In genomic region chr12:12745576-12746211, GRCh38 we compare ENCODE assay signal across 26 cellular contexts. TPM values are rescaled to one million over a fixed set of nuclear protein-coding genes. Genes with fewer than 3 reads are reported as not detected.
A peak's percentile ranks its signal among the peaks of the same experiment; 100 is the strongest.
DNase-seq lines count a peak whose midpoint lies in the region; ATAC-seq, FAIRE-seq and TF ChIP-seq lines count a peak whose summit lies in the region.
"Had no signal": no experiment of that assay in that cellular context is flagged by ENCODE, and none has a peak within 500 bp of the region (broad histone marks: within the 10 kb centered on the region; RNA-seq: fewer than 3 reads in every experiment).

No MANE protein-coding gene starts in this region.

- H3K36me3 Mint-ChIP-seq in nephron progenitor cell (ENCODE audit: low read depth) (peaks cover 8% of the 10 kb centered on the region), Caco-2 (ENCODE audit: insufficient read depth, unreplicated experiment) (no peaks in the 10 kb centered on the region)
- H3K36me3 Mint-ChIP-seq in naive thymus-derived CD4-positive, alpha-beta T cell = peaks cover 0 to 38% (median 22%) of the 10 kb centered on the region in 5 donors

- peak overlapping the region; percentile 88 for H3K27ac Mint-ChIP-seq in nephron progenitor cell
- H3K27ac Mint-ChIP-seq in naive thymus-derived CD4-positive, alpha-beta T cell = no peak overlapping the region
- no peak overlapping the region for H3K27ac Mint-ChIP-seq in Caco-2 (ENCODE audit: unreplicated experiment)
- H3K27ac Mint-ChIP-seq: activated T-cell treated with anti-CD3 and anti-CD28 coated beads, Interleukin-2, amount 50 U/mL, for 72 hours had no signal

- TF ChIP-seq CTCF in bronchial epithelial cell (IDR thresholded peaks at IDR 0.05; ENCODE audit: insufficient read depth, low read length, severe bottlenecking) (no peak), nephron progenitor cell (IDR thresholded peaks at IDR 0.05) (no peak), Caco-2 (IDR thresholded peaks at IDR 0.05; ENCODE audit: insufficient read depth in 1 of 2, low read depth in 1 of 2, low read length in 1 of 2, severe bottlenecking in 1 of 2, unreplicated experiment in 1 of 2) (no peak)

- H3K4me1 Mint-ChIP-seq in nephron progenitor cell = peaks cover 58% of the 10 kb centered on the region
- H3K4me1 Mint-ChIP-seq in naive thymus-derived CD4-positive, alpha-beta T cell = peaks cover 0 to 36% (median 12%) of the 10 kb centered on the region in 7 donors
- H3K4me1 Mint-ChIP-seq in Caco-2 (ENCODE audit: low read depth, unreplicated experiment) = peaks cover 14% of the 10 kb centered on the region

- H3K36me3 ChIP-seq in bronchial epithelial cell (ENCODE audit: control insufficient read depth, insufficient read depth, low read length) (no peaks in the 10 kb centered on the region), Caco-2 (ENCODE audit: control insufficient read depth, insufficient read depth, low read length) (no peaks in the 10 kb centered on the region)
- no peaks in the 10 kb centered on the region for H3K36me3 ChIP-seq in naive thymus-derived CD4-positive, alpha-beta T cell (ENCODE audit: control insufficient read depth in 2 of 3, insufficient read depth in 3 of 3, low read length in 3 of 3)
- H3K36me3 ChIP-seq: esophagus squamous epithelium, HAP-1, sigmoid colon, uterus had no signal

- no peak for FAIRE-seq in bronchial epithelial cell (lab: Jason Lieb, UNC)

- CTCF ChIA-PET in naive thymus-derived CD4-positive, alpha-beta T cell (lab: Charles Lee) = no interaction called here
- CTCF ChIA-PET in Caco-2 (lab: Charles Lee) = interaction anchor here (1.0 kb wide), 1 partner anchor 8 kb away, joined by 5 read pairs; no protein-coding TSS in a partner anchor

- no peak for ATAC-seq in HG03354 (IDR thresholded peaks at IDR 0.05; ENCODE audit: poor library complexity, severe bottlenecking, unreplicated experiment)
- ATAC-seq in naive thymus-derived CD4-positive, alpha-beta T cell = no peak
- ATAC-seq: activated T-cell treated with anti-CD3 and anti-CD28 coated beads, Interleukin-2, amount 50 U/mL, for 72 hours had no signal

- intact Hi-C loops in naive thymus-derived CD4-positive, alpha-beta T cell (cut with micrococcal nuclease) = no loop called here
- intact Hi-C loops in Caco-2 (cut with micrococcal nuclease; ENCODE audit: unreplicated experiment) = no loop called here

- H3K4me1 ChIP-seq in naive thymus-derived CD4-positive, alpha-beta T cell (ENCODE audit: control insufficient read depth in 2 of 2, insufficient read depth in 2 of 2, low read length in 2 of 2) = no peaks in the 10 kb centered on the region
- no peaks in the 10 kb centered on the region for H3K4me1 ChIP-seq in Caco-2
- H3K4me1 ChIP-seq: uterus had no signal

- no peaks in the 10 kb centered on the region for H3K9me3 ChIP-seq in naive thymus-derived CD4-positive, alpha-beta T cell (ENCODE audit: control insufficient read depth in 2 of 3, low read length in 3 of 3)
- no peaks in the 10 kb centered on the region for H3K9me3 ChIP-seq in Caco-2
- H3K9me3 ChIP-seq: esophagus squamous epithelium, HAP-1, sigmoid colon, uterus had no signal

- no peaks in the 10 kb centered on the region for H3K9me3 Mint-ChIP-seq in nephron progenitor cell
- H3K9me3 Mint-ChIP-seq in naive thymus-derived CD4-positive, alpha-beta T cell = no peaks in the 10 kb centered on the region
- H3K9me3 Mint-ChIP-seq in Caco-2 (ENCODE audit: unreplicated experiment) = no peaks in the 10 kb centered on the region
- H3K9me3 Mint-ChIP-seq: activated T-cell treated with anti-CD3 and anti-CD28 coated beads, Interleukin-2, amount 50 U/mL, for 72 hours; nephron had no signal

- peaks cover 6% of the 10 kb centered on the region for H3K27me3 Mint-ChIP-seq in nephron progenitor cell (ENCODE audit: low read depth, poor library complexity)
- H3K27me3 Mint-ChIP-seq in naive thymus-derived CD4-positive, alpha-beta T cell = no peaks in the 10 kb centered on the region
- no peaks in the 10 kb centered on the region for H3K27me3 Mint-ChIP-seq in Caco-2 (ENCODE audit: insufficient read depth, unreplicated experiment)

- no peak overlapping the region for H3K27ac ChIP-seq in naive thymus-derived CD4-positive, alpha-beta T cell (ENCODE audit: low read depth, low read length)
- H3K27ac ChIP-seq: C4-2B, KMS-11, sigmoid colon, uterus had no signal

- POLR2A ChIA-PET in naive thymus-derived CD4-positive, alpha-beta T cell (lab: Charles Lee) = interaction anchor here (0.6 kb wide), 2 partner anchors 135 to 610 kb away, joined by 3 read pairs; no protein-coding TSS in a partner anchor
- POLR2A ChIA-PET in Caco-2 (lab: Charles Lee) = no interaction called here

- H3K4me3 Mint-ChIP-seq in nephron progenitor cell (peak overlapping the region; percentile 7), Caco-2 (ENCODE audit: unreplicated experiment) (no peak overlapping the region)
- H3K4me3 Mint-ChIP-seq in naive thymus-derived CD4-positive, alpha-beta T cell = no peak overlapping the region
- H3K4me3 Mint-ChIP-seq: activated T-cell treated with anti-CD3 and anti-CD28 coated beads, Interleukin-2, amount 50 U/mL, for 72 hours; nephron had no signal

- H3K27me3 ChIP-seq in bronchial epithelial cell (ENCODE audit: control insufficient read depth, insufficient read depth, low read length) (no peaks in the 10 kb centered on the region), Caco-2 (replicated peaks; ENCODE audit: control insufficient read depth, insufficient read depth, low read length) (no peaks in the 10 kb centered on the region)
- no peaks in the 10 kb centered on the region for H3K27me3 ChIP-seq in naive thymus-derived CD4-positive, alpha-beta T cell (ENCODE audit: control insufficient read depth in 2 of 2, insufficient read depth in 2 of 2, low read length in 2 of 2)
- H3K27me3 ChIP-seq: esophagus squamous epithelium, sigmoid colon, uterus had no signal

- no peak overlapping the region for H3K4me3 ChIP-seq in bronchial epithelial cell (ENCODE audit: low read depth, low read length)
- no peak overlapping the region for H3K4me3 ChIP-seq in naive thymus-derived CD4-positive, alpha-beta T cell (ENCODE audit: low read length)
- no peak overlapping the region for H3K4me3 ChIP-seq in Caco-2 (ENCODE audit: low read depth, low read length)
- H3K4me3 ChIP-seq: esophagus squamous epithelium, HAP-1, sigmoid colon, uterus had no signal

- DNase-seq in Daoy (ENCODE audit: low read depth) (peak; percentile 46), M059J (ENCODE audit: low read depth) (peak; percentile 62), bronchial epithelial cell (ENCODE audit: low read depth) (peak; percentile 50), nephron progenitor cell (no peak), Caco-2 (no peak), ACHN (no peak)
- no peak for DNase-seq in naive thymus-derived CD4-positive, alpha-beta T cell
- DNase-seq: activated naive CD4-positive, alpha-beta T cell treated with anti-CD3 and anti-CD28 coated beads, Interleukin-2, amount 50 U/mL, for 16 hours; activated T-cell treated with anti-CD3 and anti-CD28 coated beads, Interleukin-2, amount 50 U/mL, for 72 hours; anterior cingulate cortex; effector memory CD4-positive, alpha-beta T cell; esophagus squamous epithelium; GF-D8; left cardiac atrium; NCI-H187; OCI-M1; sigmoid colon; stimulated activated CD4-positive, alpha-beta T cell treated with anti-CD3 and anti-CD28 coated beads, Interleukin-15, amount 100 ng/mL, for 24 hours; stimulated activated CD8-positive, alpha-beta memory T cell treated with anti-CD3 and anti-CD28 coated beads, Interleukin-4, amount 100 ng/mL, for 48 hours; uterus had no signal

- in situ Hi-C loops in ACHN (cut with HindIII; ENCODE audit: low pct_ligation_motif_present, low pct_unique_long_range_greater_than_20kb, low sequenced_read_pairs) = no loop called here

- no TSS peak for BruUV-seq in Caco-2 (replicated peaks; lab: Mats Ljungman, UMichigan)

RNA-seq across cellular contexts. Expression of gene CDKN1B, which starts 28.5 kb away (rescaled TPM):
- total RNA-seq in Daoy (2014; rRNA removed; shearing (Covaris generic)) = 29.7 and 41.9 TPM in 2 replicates
- total RNA-seq in M059J (2014; rRNA removed; shearing (Covaris generic)) = 34.8 and 48.4 TPM in 2 replicates
- total RNA-seq in bronchial epithelial cell = 34.0 and 38.7 TPM in 2 replicates
- total RNA-seq in naive thymus-derived CD4-positive, alpha-beta T cell = 100 to 1,000 TPM; 105 to 205 (median 191) TPM
- polyA plus RNA-seq in naive thymus-derived CD4-positive, alpha-beta T cell = 10 to 100 TPM; 15.1 to 32.8 TPM
- 107 and 115 TPM in 2 replicates for total RNA-seq in Caco-2 (2022)

RNA-seq across cellular contexts. Expression of gene APOLD1, which starts 39.8 kb away (rescaled TPM):
- total RNA-seq in Daoy (2014; rRNA removed; shearing (Covaris generic)) = 8.4 and 10.2 TPM in 2 replicates
- total RNA-seq in M059J (2014; rRNA removed; shearing (Covaris generic)) = 16.9 and 18.9 TPM in 2 replicates
- total RNA-seq in bronchial epithelial cell (1.4 and 2.6 TPM in 2 replicates), Caco-2 (2022) (4.1 and 4.7 TPM in 2 replicates)
- 10 to 100 TPM in 1 of 5 experiments, 1 to 10 TPM in 3, under 1 TPM in 1; 0.64 to 11.1 (median 3.1) TPM for total RNA-seq in naive thymus-derived CD4-positive, alpha-beta T cell
- under 1 TPM; 0.25 to 0.36 TPM for polyA plus RNA-seq in naive thymus-derived CD4-positive, alpha-beta T cell

RNA-seq across cellular contexts. Expression of gene GPR19, which starts 49.7 kb away (rescaled TPM):
- 0.40 TPM in 1 of 2 replicates, not detected in the other for total RNA-seq in Daoy (2014; rRNA removed; shearing (Covaris generic))
- 5.2 and 7.1 TPM in 2 replicates for total RNA-seq in M059J (2014; rRNA removed; shearing (Covaris generic))
- total RNA-seq in bronchial epithelial cell (0.13 TPM in 1 of 2 replicates, not detected in the other), Caco-2 (2022) (8.4 and 9.8 TPM in 2 replicates)
- total RNA-seq in naive thymus-derived CD4-positive, alpha-beta T cell = 10 to 100 TPM in 1 of 5 experiments, 1 to 10 TPM in 3, under 1 TPM in 1; 0.69 to 10.4 (median 2.7) TPM
- polyA plus RNA-seq in naive thymus-derived CD4-positive, alpha-beta T cell = under 1 TPM; 0.17 to 0.52 TPM
- total RNA-seq: left cardiac atrium, subcutaneous adipose tissue had no signal

Comparison
In these comparisons a context has a peak if more than half of its experiments do, and no peak if none do; other contexts are left out.
1. DNase-seq: peak in Daoy (single experiment), M059J (single experiment) and bronchial epithelial cell (single experiment); none in nephron progenitor cell (single experiment), naive thymus-derived CD4-positive, alpha-beta T cell (0 of 9), Caco-2 (0 of 2) and ACHN (single experiment).